In genomic region chr20:59988141-59988540, GRCh38 we compare ENCODE assay signal across 8 cellular contexts. TPM values are rescaled to one million over a fixed set of nuclear protein-coding genes. Genes with fewer than 3 reads are reported as not detected.
DNase-seq lines count a peak whose midpoint lies in the region; TF ChIP-seq lines count a peak whose summit lies in the region.
"Had no signal": no experiment of that assay in that cellular context is flagged by ENCODE, and none has a peak within 500 bp of the region (broad histone marks: within the 10 kb centered on the region; RNA-seq: fewer than 3 reads in every experiment).

No MANE protein-coding gene starts in this region.

- peaks cover 13% of the 10 kb centered on the region for H3K4me1 Mint-ChIP-seq in MCF 10A (ENCODE audit: insufficient read depth, unreplicated experiment)

- H3K9me3 Mint-ChIP-seq in MCF 10A (ENCODE audit: unreplicated experiment), result no peaks in the 10 kb centered on the region

- DNase-seq in NCI-H1417 (lab: John Stamatoyannopoulos, UW), result peak in 2 of 3 experiments; percentile 28 to 67
- no peak for DNase-seq in NCI-H1417 treated with DMSO at 0.1 percent for 48 hours (lab: John Stamatoyannopoulos, UW)
- peak; percentile 86 for DNase-seq in MCF 10A (ENCODE audit: unreplicated experiment)
- DNase-seq in renal cortical epithelial cell (ENCODE audit: low read depth), result peak; percentile 84
- DNase-seq in NCI-H524 treated with DMSO at 0.1 percent for 48 hours (lab: John Stamatoyannopoulos, UW), result no peak
- no peak for DNase-seq in BE2C
- DNase-seq: activated CD4-positive, CD25-positive, alpha-beta regulatory T cell; activated gamma-delta T cell had no signal

- intact Hi-C loops in MCF 10A (cut with micrococcal nuclease), result no loop called here

- TF ChIP-seq CTCF in MCF 10A (IDR thresholded peaks at IDR 0.05; ENCODE audit: unreplicated experiment), result no peak
- no peak for TF ChIP-seq CTCF in BE2C (IDR thresholded peaks at IDR 0.05; ENCODE audit: low read depth, low read length)

- no peaks in the 10 kb centered on the region for H3K9me3 ChIP-seq in BE2C

- H3K27me3 ChIP-seq in BE2C, result no peaks in the 10 kb centered on the region

- H3K36me3 Mint-ChIP-seq in MCF 10A (ENCODE audit: insufficient read depth, unreplicated experiment), result no peaks in the 10 kb centered on the region

- no peaks in the 10 kb centered on the region for H3K27me3 Mint-ChIP-seq in MCF 10A (ENCODE audit: insufficient read depth, unreplicated experiment)

- no peak overlapping the region for H3K27ac Mint-ChIP-seq in MCF 10A (ENCODE audit: low read depth, unreplicated experiment)

- no peak overlapping the region for H3K4me3 ChIP-seq in BE2C (ENCODE audit: low read depth, low read length)

- no peak overlapping the region for H3K4me3 Mint-ChIP-seq in MCF 10A (ENCODE audit: unreplicated experiment)

- CTCF ChIA-PET in MCF 10A (lab: Yijun Ruan, JAX), result interaction anchor here (0.7 to 1.4 kb wide), 6 partner anchors 11 to 222 kb away, joined by 3 to 5 read pairs (median 4); no protein-coding TSS in a partner anchor

- no TSS peak for BruUV-seq in MCF 10A (replicated peaks; lab: Mats Ljungman, UMichigan)

- POLR2A ChIA-PET in MCF 10A (lab: Yijun Ruan, JAX), result interaction anchor here (0.6 to 1.8 kb wide), 10 partner anchors 14 to 1097 kb away, joined by 3 to 10 read pairs (median 4); partner anchors contain the start of genes FAM217B and PPP1R3D

- no peaks in the 10 kb centered on the region for H3K4me1 ChIP-seq in BE2C

- no peaks in the 10 kb centered on the region for H3K36me3 ChIP-seq in BE2C

RNA-seq across cellular contexts. Expression of gene CDH26, which starts 29.9 kb away (rescaled TPM):
- total RNA-seq in MCF 10A (2022) (0.12 and 0.71 TPM in 2 replicates), renal cortical epithelial cell (0.15 TPM in 1 of 2 replicates, not detected in the other)
- polyA plus RNA-seq in BE2C (2012; ENCODE audit: insufficient read depth, insufficient read length, low read depth), result not detected

RNA-seq across cellular contexts. Expression of gene FAM217B, which starts 48.0 kb away (rescaled TPM):
- 5.6 and 8.6 TPM in 2 replicates for total RNA-seq in MCF 10A (2022)
- total RNA-seq in renal cortical epithelial cell, result 2.8 and 6.0 TPM in 2 replicates
- polyA plus RNA-seq in BE2C (2012; ENCODE audit: insufficient read depth, insufficient read length, low read depth), result 6.6 TPM

RNA-seq across cellular contexts. Expression of gene PPP1R3D, which starts 48.0 kb away (rescaled TPM):
- total RNA-seq in MCF 10A (2022) (2.4 and 3.5 TPM in 2 replicates), renal cortical epithelial cell (7.4 and 7.8 TPM in 2 replicates)
- polyA plus RNA-seq in BE2C (2012; ENCODE audit: insufficient read depth, insufficient read length, low read depth), result 1.5 TPM

RNA-seq across cellular contexts. Expression of gene SYCP2, which starts 54.7 kb away (rescaled TPM):
- total RNA-seq in MCF 10A (2022) (0.35 and 0.61 TPM in 2 replicates), renal cortical epithelial cell (2.4 and 6.1 TPM in 2 replicates)
- not detected for polyA plus RNA-seq in BE2C (2012; ENCODE audit: insufficient read depth, insufficient read length, low read depth)

Comparison
In these comparisons a context has a peak if more than half of its experiments do, and no peak if none do; other contexts are left out.
1. DNase-seq: peak in NCI-H1417 (2 of 3), MCF 10A (single experiment) and renal cortical epithelial cell (single experiment); none in NCI-H1417 treated with DMSO at 0.1 percent for 48 hours (single experiment), NCI-H524 treated with DMSO at 0.1 percent for 48 hours (single experiment) and BE2C (single experiment).